ENCODE assay signal across 8 cellular contexts in the genomic region with DNA sequence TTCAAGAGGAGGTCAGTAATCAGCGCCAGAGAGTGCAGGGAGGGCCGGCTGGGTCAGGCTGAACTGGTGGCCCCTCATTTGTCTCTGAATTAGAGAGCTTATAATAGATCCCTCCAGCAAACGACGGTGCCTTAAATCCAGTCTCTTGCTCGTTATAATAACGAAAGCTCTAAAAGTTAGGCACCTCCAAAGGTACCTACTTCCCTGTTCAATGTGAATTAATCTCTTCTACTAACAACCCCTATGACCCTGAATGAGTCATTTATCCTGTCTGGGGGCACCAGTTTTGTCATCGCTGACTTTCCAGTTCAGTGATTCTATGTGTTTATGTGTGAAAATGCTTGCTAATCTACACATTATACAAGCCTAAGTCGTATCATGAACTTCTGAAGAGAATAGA. TPM values are rescaled to one million over a fixed set of nuclear protein-coding genes. Genes with fewer than 3 reads are reported as not detected.
DNase-seq lines count a peak whose midpoint lies in the region; ATAC-seq and TF ChIP-seq lines count a peak whose summit lies in the region.

No MANE protein-coding gene starts in this region.

- no peaks in the 10 kb centered on the region for H3K9me3 ChIP-seq in left ventricle myocardium inferior (replicated peaks)
- H3K9me3 ChIP-seq in thoracic aorta, result no peaks in the 10 kb centered on the region

- H3K36me3 ChIP-seq in left ventricle myocardium inferior (no peaks in the 10 kb centered on the region), thoracic aorta (no peaks in the 10 kb centered on the region)

- H3K27me3 Mint-ChIP-seq in activated T-cell treated with anti-CD3 and anti-CD28 coated beads, Interleukin-2, amount 50 U/mL, for 24 hours, result peaks cover 34% of the 10 kb centered on the region

- H3K27ac Mint-ChIP-seq in activated T-cell treated with anti-CD3 and anti-CD28 coated beads, Interleukin-2, amount 50 U/mL, for 24 hours, result peak overlapping the region; percentile 59

- peaks cover 43% of the 10 kb centered on the region for H3K4me1 ChIP-seq in left ventricle myocardium inferior
- H3K4me1 ChIP-seq in thoracic aorta (ENCODE audit: control insufficient read depth in 1 of 2, low read depth in 2 of 2), result peaks cover 8 to 29% of the 10 kb centered on the region in 2 donors

- ATAC-seq in left cardiac atrium, result no peak
- ATAC-seq in thoracic aorta (ENCODE audit: insufficient number of reproducible peaks, low FRiP score, low read depth), result no peak
- ATAC-seq in GM19397 (IDR thresholded peaks at IDR 0.05; ENCODE audit: unreplicated experiment), result no peak

- H3K36me3 Mint-ChIP-seq in activated T-cell treated with anti-CD3 and anti-CD28 coated beads, Interleukin-2, amount 50 U/mL, for 24 hours (ENCODE audit: low read depth), result peaks cover 6% of the 10 kb centered on the region

- intact Hi-C loops in left ventricle myocardium inferior (cut with micrococcal nuclease) (loop anchor here (5.0 to 10.0 kb wide), 3 partner anchors 75 to 328 kb away; no protein-coding TSS in a partner anchor), left cardiac atrium (cut with DNase I) (loop anchor here (2.0 to 10.0 kb wide), 9 partner anchors 75 to 385 kb away; partner anchors contain the start of genes SMIM15 (in 2 of the 2), ERCC8 (in 1 of the 2) and NDUFAF2 (in 1 of the 2))

- DNase-seq in left ventricle myocardium inferior, result no peak
- no peak for DNase-seq in left cardiac atrium
- no peak for DNase-seq in activated T-cell treated with anti-CD3 and anti-CD28 coated beads, Interleukin-2, amount 50 U/mL, for 24 hours
- DNase-seq in iris pigment epithelial cell (ENCODE audit: low read depth), result peak; percentile 59
- DNase-seq in thoracic aorta (ENCODE audit: low spot score), result no peak
- DNase-seq in amniotic stem cell (lab: John Stamatoyannopoulos, UW), result no peak
- DNase-seq in NCI-H1092 treated with DMSO at 0.1 percent for 48 hours (lab: John Stamatoyannopoulos, UW), result no peak

- H3K4me3 ChIP-seq in left ventricle myocardium inferior (peak overlapping the region; percentile 98), thoracic aorta (peak overlapping the region; percentile 98)

- no peaks in the 10 kb centered on the region for H3K9me3 Mint-ChIP-seq in activated T-cell treated with anti-CD3 and anti-CD28 coated beads, Interleukin-2, amount 50 U/mL, for 24 hours

- H3K27me3 ChIP-seq in left ventricle myocardium inferior (ENCODE audit: low read depth) (no peaks in the 10 kb centered on the region), thoracic aorta (replicated peaks; ENCODE audit: insufficient read depth) (no peaks in the 10 kb centered on the region)

- peak overlapping the region; percentile 67 for H3K4me3 Mint-ChIP-seq in activated T-cell treated with anti-CD3 and anti-CD28 coated beads, Interleukin-2, amount 50 U/mL, for 24 hours

- H3K27ac ChIP-seq in left ventricle myocardium inferior (replicated peaks) (peak overlapping the region; percentile 96), thoracic aorta (peak overlapping the region; percentile 95 to 96)

- H3K4me1 Mint-ChIP-seq in activated T-cell treated with anti-CD3 and anti-CD28 coated beads, Interleukin-2, amount 50 U/mL, for 24 hours (ENCODE audit: low read depth), result peaks cover 42% of the 10 kb centered on the region

- TF ChIP-seq CTCF in left ventricle myocardium inferior (IDR thresholded peaks at IDR 0.05; ENCODE audit: borderline replicate concordance) (no peak), thoracic aorta (IDR thresholded peaks at IDR 0.05) (no peak)

RNA-seq across cellular contexts. Expression of gene ZSWIM6, which starts 2.3 kb away (rescaled TPM):
- total RNA-seq in left ventricle myocardium inferior (5.7 TPM), left cardiac atrium (1 to 10 TPM; 6.8 to 7.8 TPM), thoracic aorta (10 to 100 TPM; 10.6 to 18.8 TPM)
